Comparison of ENCODE assay signal across 12 cellular contexts in genomic region chr2:191636235-191636543, GRCh38. TPM values are rescaled to one million over a fixed set of nuclear protein-coding genes. Genes with fewer than 3 reads are reported as not detected.
DNase-seq lines count a peak whose midpoint lies in the region; ATAC-seq and TF ChIP-seq lines count a peak whose summit lies in the region.
"Had no signal": no experiment of that assay in that cellular context is flagged by ENCODE, and none has a peak within 500 bp of the region (broad histone marks: within the 10 kb centered on the region; RNA-seq: fewer than 3 reads in every experiment).

No MANE protein-coding gene starts in this region.

- H3K36me3 ChIP-seq in RWPE2 (ENCODE audit: low read depth) (no peaks in the 10 kb centered on the region), fibroblast of lung (ENCODE audit: control insufficient read depth, insufficient read depth, low read length) (no peaks in the 10 kb centered on the region)
- H3K36me3 ChIP-seq: BLaER1 had no signal

- H3K27me3 ChIP-seq in RWPE2 (ENCODE audit: insufficient read depth, poor library complexity, severe bottlenecking) = no peaks in the 10 kb centered on the region
- H3K27me3 ChIP-seq in fibroblast of lung (ENCODE audit: control insufficient read depth, insufficient read depth, low read length) = no peaks in the 10 kb centered on the region
- H3K27me3 ChIP-seq: BLaER1 had no signal

- no peaks in the 10 kb centered on the region for H3K27me3 Mint-ChIP-seq in activated naive CD8-positive, alpha-beta T cell
- no peaks in the 10 kb centered on the region for H3K27me3 Mint-ChIP-seq in activated naive CD8-positive, alpha-beta T cell treated with anti-CD3 and anti-CD28 coated beads for 36 hours
- no peaks in the 10 kb centered on the region for H3K27me3 Mint-ChIP-seq in stimulated activated memory B cell treated with anti-CD40 and anti-IgM and Interleukin-4, amounts not matched to agents 10 μg/mL and 1 μg/mL and 100 μg/mL, for 72 hours
- H3K27me3 Mint-ChIP-seq: IgD-negative memory B cell had no signal

- H3K79me2 ChIP-seq in fibroblast of lung (ENCODE audit: control insufficient read depth, insufficient read depth, low read length) = no peaks in the 10 kb centered on the region

- H3K4me1 Mint-ChIP-seq in activated naive CD8-positive, alpha-beta T cell (ENCODE audit: low read depth) = peaks cover 52% of the 10 kb centered on the region
- H3K4me1 Mint-ChIP-seq in activated naive CD8-positive, alpha-beta T cell treated with anti-CD3 and anti-CD28 coated beads for 36 hours = peaks cover 50% of the 10 kb centered on the region
- peaks cover 46% of the 10 kb centered on the region for H3K4me1 Mint-ChIP-seq in stimulated activated memory B cell treated with anti-CD40 and anti-IgM and Interleukin-4, amounts not matched to agents 10 μg/mL and 1 μg/mL and 100 μg/mL, for 72 hours

- H3K4me2 ChIP-seq in fibroblast of lung (ENCODE audit: extremely low read depth, insufficient read depth, low read length) = peak overlapping the region; percentile 30
- H3K4me2 ChIP-seq: BLaER1 had no signal

- peaks cover 48% of the 10 kb centered on the region for H3K4me1 ChIP-seq in RWPE2 (ENCODE audit: insufficient read depth, poor library complexity, severe bottlenecking)
- H3K4me1 ChIP-seq in fibroblast of lung (ENCODE audit: control insufficient read depth, extremely low read depth, insufficient read depth, low read length) = peaks cover 26% of the 10 kb centered on the region
- H3K4me1 ChIP-seq: BLaER1 had no signal

- H3K4me3 ChIP-seq in RWPE2 (ENCODE audit: severe bottlenecking) = no peak overlapping the region
- H3K4me3 ChIP-seq in fibroblast of lung (replicated peaks in 1 of 4; ENCODE audit: control extremely low read depth in 1 of 4, insufficient read depth in 1 of 4, low read depth in 3 of 4, low read length in 4 of 4) = no peak overlapping the region
- H3K4me3 ChIP-seq: BLaER1 had no signal

- H4K20me1 ChIP-seq in fibroblast of lung (ENCODE audit: control insufficient read depth, extremely low read depth, insufficient read depth, low read length) = no peaks in the 10 kb centered on the region
- H4K20me1 ChIP-seq: BLaER1 had no signal

- ATAC-seq in RWPE2 (ENCODE audit: low read depth) = peak; percentile 76
- no peak for ATAC-seq in stimulated activated memory B cell treated with anti-CD40 and anti-IgM and Interleukin-4, amounts not matched to agents 10 μg/mL and 1 μg/mL and 100 μg/mL, for 72 hours
- no peak for ATAC-seq in GM18498 (IDR thresholded peaks at IDR 0.05; ENCODE audit: unreplicated experiment)
- ATAC-seq: stimulated activated naive CD8-positive, alpha-beta T cell treated with anti-CD3 and anti-CD28 coated beads, Interleukin-15, Interleukin-2, amounts not matched to agents 100 U/mL and 50 U/mL, for 24 hours had no signal

- no peak for TF ChIP-seq CTCF in RWPE2 (IDR thresholded peaks at IDR 0.05; ENCODE audit: poor library complexity, severe bottlenecking)
- TF ChIP-seq CTCF in fibroblast of lung (conservative IDR thresholded peaks at IDR 0.05 in 1 of 2, IDR thresholded peaks at IDR 0.05 in 1 of 2; ENCODE audit: low read depth in 1 of 2, low read length in 2 of 2) = no peak

- H3K27ac ChIP-seq in RWPE2 (ENCODE audit: poor library complexity, severe bottlenecking) (peak overlapping the region; percentile 66), fibroblast of lung (ENCODE audit: insufficient read depth, low read length) (peak overlapping the region; percentile 76)
- H3K27ac ChIP-seq: BLaER1 had no signal

- no peaks in the 10 kb centered on the region for H3K36me3 Mint-ChIP-seq in activated naive CD8-positive, alpha-beta T cell
- H3K36me3 Mint-ChIP-seq in activated naive CD8-positive, alpha-beta T cell treated with anti-CD3 and anti-CD28 coated beads for 36 hours = no peaks in the 10 kb centered on the region
- H3K36me3 Mint-ChIP-seq in stimulated activated memory B cell treated with anti-CD40 and anti-IgM and Interleukin-4, amounts not matched to agents 10 μg/mL and 1 μg/mL and 100 μg/mL, for 72 hours = no peaks in the 10 kb centered on the region
- H3K36me3 Mint-ChIP-seq: IgD-negative memory B cell had no signal

- no peak for DNase-seq in activated naive CD8-positive, alpha-beta T cell treated with anti-CD3 and anti-CD28 coated beads for 36 hours
- DNase-seq in RWPE2 (ENCODE audit: low spot score) (no peak), fibroblast of lung (ENCODE audit: low read depth in 2 of 2) (peak; percentile 55 to 97), HuH-7.5 (ENCODE audit: low spot score) (no peak), anterior cingulate cortex (lab: John Stamatoyannopoulos, UW) (no peak)
- DNase-seq: activated CD8-positive, alpha-beta memory T cell treated with anti-CD3 and anti-CD28 coated beads for 24 hours; stimulated activated naive CD8-positive, alpha-beta T cell treated with anti-CD3 and anti-CD28 coated beads, Interleukin-15, Interleukin-2, amounts not matched to agents 100 U/mL and 50 U/mL, for 24 hours had no signal

- peak overlapping the region; percentile 63 for H3K4me3 Mint-ChIP-seq in activated naive CD8-positive, alpha-beta T cell
- H3K4me3 Mint-ChIP-seq in activated naive CD8-positive, alpha-beta T cell treated with anti-CD3 and anti-CD28 coated beads for 36 hours = no peak overlapping the region
- H3K4me3 Mint-ChIP-seq in stimulated activated memory B cell treated with anti-CD40 and anti-IgM and Interleukin-4, amounts not matched to agents 10 μg/mL and 1 μg/mL and 100 μg/mL, for 72 hours = no peak overlapping the region

- no peaks in the 10 kb centered on the region for H3K9me3 Mint-ChIP-seq in activated naive CD8-positive, alpha-beta T cell (ENCODE audit: low read depth)
- no peaks in the 10 kb centered on the region for H3K9me3 Mint-ChIP-seq in activated naive CD8-positive, alpha-beta T cell treated with anti-CD3 and anti-CD28 coated beads for 36 hours
- no peaks in the 10 kb centered on the region for H3K9me3 Mint-ChIP-seq in stimulated activated memory B cell treated with anti-CD40 and anti-IgM and Interleukin-4, amounts not matched to agents 10 μg/mL and 1 μg/mL and 100 μg/mL, for 72 hours
- H3K9me3 Mint-ChIP-seq: IgD-negative memory B cell had no signal

- H3K27ac Mint-ChIP-seq in activated naive CD8-positive, alpha-beta T cell = no peak overlapping the region
- H3K27ac Mint-ChIP-seq in activated naive CD8-positive, alpha-beta T cell treated with anti-CD3 and anti-CD28 coated beads for 36 hours = no peak overlapping the region
- H3K27ac Mint-ChIP-seq in stimulated activated memory B cell treated with anti-CD40 and anti-IgM and Interleukin-4, amounts not matched to agents 10 μg/mL and 1 μg/mL and 100 μg/mL, for 72 hours = peak overlapping the region; percentile 78

- no peak overlapping the region for H2AFZ ChIP-seq in fibroblast of lung (ENCODE audit: low read length)

- H3K9me3 ChIP-seq in RWPE2 (ENCODE audit: severe bottlenecking) (no peaks in the 10 kb centered on the region), fibroblast of lung (ENCODE audit: control insufficient read depth, insufficient read depth, low read depth, low read length) (no peaks in the 10 kb centered on the region)
- H3K9me3 ChIP-seq: BLaER1 had no signal

- no peak overlapping the region for H3K9ac ChIP-seq in fibroblast of lung (ENCODE audit: insufficient read depth, low read length)
- H3K9ac ChIP-seq: BLaER1 had no signal

RNA-seq across cellular contexts. Expression of gene NABP1, which starts 41.7 kb away (rescaled TPM):
- 10 to 100 TPM; 41.1 to 42.1 TPM for total RNA-seq in activated naive CD8-positive, alpha-beta T cell treated with anti-CD3 and anti-CD28 coated beads for 36 hours
- total RNA-seq in fibroblast of lung = 77.8 and 117 TPM in 2 replicates
- 64.2 and 123 TPM in 2 replicates for polyA plus RNA-seq in fibroblast of lung
- polyA plus RNA-seq in fibroblast of lung (2012) = 57.6 and 87.3 TPM in 2 replicates
- polyA minus RNA-seq in fibroblast of lung (ENCODE audit: low replicate concordance) = 8.3 and 18.8 TPM in 2 replicates

Comparison
In these comparisons a context has a peak if more than half of its experiments do, and no peak if none do; other contexts are left out.
1. DNase-seq: peak in fibroblast of lung (2 of 2); none in activated naive CD8-positive, alpha-beta T cell treated with anti-CD3 and anti-CD28 coated beads for 36 hours (single experiment), RWPE2 (single experiment), HuH-7.5 (single experiment) and anterior cingulate cortex (0 of 58).